ENCODE assay signal across 1 cellular context in genomic region chr6:3372912-3373554, GRCh38.
TF ChIP-seq lines count a peak whose summit lies in the region.

No MANE protein-coding gene starts in this region.

TF ChIP-seq in HepG2, 621 proteins besides CTCF, POLR2A, EP300 and RAD21 (continued from another document and continues in another):
- TF ChIP-seq KIAA2018 (CRISPR knock-in tag; IDR thresholded peaks at IDR 0.05; ENCODE audit: borderline replicate concordance) (no peak), RBM22 (optimal IDR thresholded peaks at IDR 0.05; ENCODE audit: low read length) (no peak), ZNF512 (CRISPR knock-in tag; IDR thresholded peaks at IDR 0.05) (peak; percentile 27; the same call in 1 of the 2 replicates), ZNF232 (CRISPR knock-in tag; IDR thresholded peaks at IDR 0.05; ENCODE audit: borderline replicate concordance) (peak; percentile 77), FOXK1 (CRISPR knock-in tag; IDR thresholded peaks at IDR 0.05; ENCODE audit: borderline replicate concordance, low read depth) (peak; percentile 78; the same call in 1 of the 2 replicates), ZNF12 (CRISPR knock-in tag; IDR thresholded peaks at IDR 0.05) (no peak), MED1 (CRISPR knock-in tag; IDR thresholded peaks at IDR 0.05) (peak; percentile 97), ZFYVE20 (CRISPR knock-in tag; IDR thresholded peaks at IDR 0.05; ENCODE audit: borderline replicate concordance, low read depth) (no peak), ZNF33A (CRISPR knock-in tag; IDR thresholded peaks at IDR 0.05; ENCODE audit: borderline replicate concordance) (peak; percentile 80; the same call in 1 of the 2 replicates), SRY (CRISPR knock-in tag; IDR thresholded peaks at IDR 0.05) (peak; percentile 34; the same call in 1 of the 2 replicates), SOX13 (IDR thresholded peaks at IDR 0.05) (no peak), SOX13 (CRISPR knock-in tag; conservative IDR thresholded peaks at IDR 0.05 in 1 of 2, IDR thresholded peaks at IDR 0.05 in 1 of 2) (peak in 1 of 2 experiments; percentile 79; a peak in 2 of 4 replicates), KLF12 (CRISPR knock-in tag; IDR thresholded peaks at IDR 0.05; ENCODE audit: borderline replicate concordance) (no peak), ZNF430 (CRISPR knock-in tag; IDR thresholded peaks at IDR 0.05) (peak; percentile 83; the same call in 1 of the 2 replicates), ZNF558 (CRISPR knock-in tag; IDR thresholded peaks at IDR 0.05; ENCODE audit: borderline replicate concordance) (no peak), ZMYM4 (CRISPR knock-in tag; IDR thresholded peaks at IDR 0.05) (0 out of 2 replicates have a peak, but pooled peaks have one; percentile 7), KLF16 (CRISPR knock-in tag; IDR thresholded peaks at IDR 0.05) (0 out of 4 replicates have a peak, but pooled peaks of 1 of the 2 experiments have one; percentile 44), MTF2 (CRISPR knock-in tag; IDR thresholded peaks at IDR 0.05; ENCODE audit: borderline replicate concordance) (no peak), CREM (IDR thresholded peaks at IDR 0.05) (0 out of 2 replicates have a peak, but pooled peaks have one; percentile 26), CREM (CRISPR knock-in tag; IDR thresholded peaks at IDR 0.05) (no peak), JUNB (CRISPR knock-in tag; IDR thresholded peaks at IDR 0.05; ENCODE audit: borderline replicate concordance) (no peak), PATZ1 (CRISPR knock-in tag; IDR thresholded peaks at IDR 0.05) (peak; percentile 86), ZBTB20 (CRISPR knock-in tag; IDR thresholded peaks at IDR 0.05; ENCODE audit: borderline replicate concordance, low read depth) (0 out of 2 replicates have a peak, but pooled peaks have one; percentile 72), RARA (CRISPR knock-in tag; IDR thresholded peaks at IDR 0.05) (peak; percentile 91), THAP11 (CRISPR knock-in tag; IDR thresholded peaks at IDR 0.05) (peak; percentile 50; the same call in 1 of the 2 replicates), ZNF644 (CRISPR knock-in tag; IDR thresholded peaks at IDR 0.05; ENCODE audit: low read depth) (peak; percentile 85), JDP2 (CRISPR knock-in tag; IDR thresholded peaks at IDR 0.05; ENCODE audit: borderline replicate concordance) (no peak), AHDC1 (CRISPR knock-in tag; IDR thresholded peaks at IDR 0.05; ENCODE audit: borderline replicate concordance) (peak; percentile 85; the same call in 1 of the 2 replicates), MXD4 (CRISPR knock-in tag; IDR thresholded peaks at IDR 0.05) (no peak; the same call in 1 of the 2 replicates), ZFP41 (CRISPR knock-in tag; IDR thresholded peaks at IDR 0.05; ENCODE audit: borderline replicate concordance) (0 out of 2 replicates have a peak, but pooled peaks have one; percentile 20), REST (IDR thresholded peaks at IDR 0.05; ENCODE audit: borderline replicate concordance in 1 of 2, low read depth in 1 of 2, low read length in 2 of 2) (peak in 1 of 2 experiments; percentile 24; a peak in 1 of 4 replicates), PHF5A (CRISPR knock-in tag; IDR thresholded peaks at IDR 0.05; ENCODE audit: low read depth, unreplicated experiment) (peak; percentile 75)
